In genomic region chr21:38258803-38259485, GRCh38 we compare ENCODE assay signal across 14 cellular contexts. TPM values are rescaled to one million over a fixed set of nuclear protein-coding genes. Genes with fewer than 3 reads are reported as not detected.
DNase-seq lines count a peak whose midpoint lies in the region; ATAC-seq and TF ChIP-seq lines count a peak whose summit lies in the region.
"Had no signal": no experiment of that assay in that cellular context is flagged by ENCODE, and none has a peak within 500 bp of the region (broad histone marks: within the 10 kb centered on the region; RNA-seq: fewer than 3 reads in every experiment).

No MANE protein-coding gene starts in this region.

- H3K4me1 Mint-ChIP-seq in nephron progenitor cell: peaks cover 4% of the 10 kb centered on the region
- H3K4me1 Mint-ChIP-seq: CD4-positive, CD25-positive, alpha-beta regulatory T cell had no signal

- H3K27ac Mint-ChIP-seq in nephron progenitor cell: no peak overlapping the region
- H3K27ac Mint-ChIP-seq: activated T-cell treated with anti-CD3 and anti-CD28 coated beads, Interleukin-2, amount 50 U/mL, for 72 hours; CD4-positive, CD25-positive, alpha-beta regulatory T cell had no signal

- H3K27me3 Mint-ChIP-seq in nephron progenitor cell (ENCODE audit: low read depth, poor library complexity): peaks cover 5% of the 10 kb centered on the region
- H3K27me3 Mint-ChIP-seq: CD4-positive, CD25-positive, alpha-beta regulatory T cell had no signal

- no peak overlapping the region for H3K4me3 Mint-ChIP-seq in nephron progenitor cell
- H3K4me3 Mint-ChIP-seq: activated T-cell treated with anti-CD3 and anti-CD28 coated beads, Interleukin-2, amount 50 U/mL, for 72 hours; CD4-positive, CD25-positive, alpha-beta regulatory T cell had no signal

- no peak for TF ChIP-seq CTCF in nephron progenitor cell (IDR thresholded peaks at IDR 0.05)

- ATAC-seq in HG02571 (IDR thresholded peaks at IDR 0.05; ENCODE audit: unreplicated experiment): no peak
- ATAC-seq: activated T-cell treated with anti-CD3 and anti-CD28 coated beads, Interleukin-2, amount 50 U/mL, for 72 hours had no signal

- DNase-seq in AG20443 (ENCODE audit: low spot score): peak; percentile 45
- DNase-seq in NCI-H226: peak; percentile 74
- peak; percentile 35 for DNase-seq in fibroblast of gingiva (ENCODE audit: low read depth)
- DNase-seq in myocyte (ENCODE audit: low read depth): peak; percentile 52
- DNase-seq in nephron progenitor cell: no peak
- DNase-seq in T1000 (lab: John Stamatoyannopoulos, UW): no peak
- DNase-seq in NCI-H1105 treated with DMSO at 0.1 percent for 48 hours (lab: John Stamatoyannopoulos, UW): no peak
- DNase-seq: activated CD4-positive, alpha-beta T cell treated with anti-CD3 and anti-CD28 coated beads for 48 hours; activated T-cell treated with anti-CD3 and anti-CD28 coated beads, Interleukin-2, amount 50 U/mL, for 72 hours; aorta; CD4-positive, CD25-positive, alpha-beta regulatory T cell; KBM-7; NCI-H2107 had no signal

- no peaks in the 10 kb centered on the region for H3K36me3 Mint-ChIP-seq in nephron progenitor cell (ENCODE audit: low read depth)
- H3K36me3 Mint-ChIP-seq: CD4-positive, CD25-positive, alpha-beta regulatory T cell had no signal

- no peaks in the 10 kb centered on the region for H3K9me3 Mint-ChIP-seq in nephron progenitor cell
- H3K9me3 Mint-ChIP-seq: activated T-cell treated with anti-CD3 and anti-CD28 coated beads, Interleukin-2, amount 50 U/mL, for 72 hours; CD4-positive, CD25-positive, alpha-beta regulatory T cell had no signal

RNA-seq across cellular contexts. Expression of gene KCNJ15, which starts 2.2 kb away (rescaled TPM):
- total RNA-seq in myocyte: 12.0 and 14.8 TPM in 2 replicates
- 5.7 TPM for polyA plus RNA-seq in myocyte (2012)
- polyA plus RNA-seq: CD4-positive, CD25-positive, alpha-beta regulatory T cell had no signal

Comparison
In these comparisons a context has a peak if more than half of its experiments do, and no peak if none do; other contexts are left out.
1. DNase-seq: peak in AG20443 (single experiment), NCI-H226 (single experiment), fibroblast of gingiva (single experiment) and myocyte (single experiment); none in nephron progenitor cell (single experiment), T1000 (single experiment) and NCI-H1105 treated with DMSO at 0.1 percent for 48 hours (single experiment).